9 cellular contexts compared by ENCODE assay signal in the genomic region with DNA sequence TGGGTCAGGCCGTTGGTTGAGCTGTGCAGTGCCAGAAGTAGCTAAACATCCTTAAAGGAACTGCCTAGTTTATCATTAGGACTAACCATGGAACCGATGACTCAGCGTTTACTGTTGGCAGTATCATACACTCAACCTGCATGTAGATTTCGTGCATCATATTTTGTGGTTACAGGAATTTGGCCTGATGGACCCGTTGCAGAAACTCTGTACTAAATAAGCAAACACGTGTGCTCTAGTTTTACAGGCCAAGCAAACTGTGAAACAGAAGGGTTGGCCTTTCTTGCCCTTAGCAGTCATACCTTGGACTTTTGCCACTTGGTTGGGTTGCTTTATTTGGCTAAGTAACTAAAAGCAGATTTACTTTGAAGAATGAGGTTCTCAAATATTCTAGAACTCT. TPM values are rescaled to one million over a fixed set of nuclear protein-coding genes. Genes with fewer than 3 reads are reported as not detected.
DNase-seq lines count a peak whose midpoint lies in the region; ATAC-seq, FAIRE-seq and TF ChIP-seq lines count a peak whose summit lies in the region.
"Had no signal": no experiment of that assay in that cellular context is flagged by ENCODE, and none has a peak within 500 bp of the region (broad histone marks: within the 10 kb centered on the region; RNA-seq: fewer than 3 reads in every experiment).

No MANE protein-coding gene starts in this region.

- no peaks in the 10 kb centered on the region for H3K27me3 ChIP-seq in thoracic aorta (replicated peaks; ENCODE audit: insufficient read depth)

- peak overlapping the region; percentile 19 to 89 for H3K27ac ChIP-seq in kidney (ENCODE audit: low read depth in 2 of 2, low read length in 2 of 2)
- H3K27ac ChIP-seq in thoracic aorta, result peak overlapping the region in 1 of 2 donors; percentile 40

- in situ Hi-C loops in astrocyte of the spinal cord (cut with HindIII; ENCODE audit: low sequenced_read_pairs), result no loop called here

- intact Hi-C loops in kidney (cut with DNase I), result no loop called here

- ATAC-seq in thoracic aorta (ENCODE audit: insufficient number of reproducible peaks, low FRiP score, low read depth) (peak; percentile 84), GM21717 (IDR thresholded peaks at IDR 0.05; ENCODE audit: unreplicated experiment) (no peak), GM21390 (IDR thresholded peaks at IDR 0.05; ENCODE audit: unreplicated experiment) (no peak)

- no peak for TF ChIP-seq CTCF in astrocyte of the spinal cord (IDR thresholded peaks at IDR 0.05; ENCODE audit: low read depth, low read length)
- TF ChIP-seq CTCF in kidney (IDR thresholded peaks at IDR 0.05; ENCODE audit: borderline replicate concordance, extremely low read depth, insufficient read depth), result no peak
- TF ChIP-seq CTCF in thoracic aorta (IDR thresholded peaks at IDR 0.05), result no peak

- H3K4me1 ChIP-seq in kidney (ENCODE audit: control insufficient read depth in 1 of 2, insufficient read depth in 1 of 2, low read depth in 1 of 2, low read length in 2 of 2), result peaks cover 5 to 10% of the 10 kb centered on the region in 2 donors
- H3K4me1 ChIP-seq in thoracic aorta (ENCODE audit: control insufficient read depth in 1 of 2, low read depth in 2 of 2), result peaks cover 7 to 12% of the 10 kb centered on the region in 2 donors

- DNase-seq in HTR-8/SVneo (ENCODE audit: insufficient read length, low spot score) (peak; percentile 53), astrocyte of the spinal cord (ENCODE audit: low read depth, low spot score) (peak; percentile 99), kidney (no peak), thoracic aorta (ENCODE audit: low spot score) (peak; percentile 46), COR-L47 (lab: John Stamatoyannopoulos, UW) (no peak)
- DNase-seq in activated CD4-positive, alpha-beta T cell treated with anti-CD3 and anti-CD28 coated beads for 1 hour, result no peak
- DNase-seq: activated B cell treated with CpG ODN at 0.5 μM for 24 hours had no signal

- H3K9me3 ChIP-seq in kidney (ENCODE audit: control insufficient read depth in 1 of 2, low read length in 2 of 2), result no peaks in the 10 kb centered on the region
- no peaks in the 10 kb centered on the region for H3K9me3 ChIP-seq in thoracic aorta

- H3K36me3 ChIP-seq in kidney (ENCODE audit: control insufficient read depth in 1 of 2, insufficient read depth in 2 of 2, low read length in 2 of 2), result peaks cover 9 to 22% of the 10 kb centered on the region in 2 donors
- H3K36me3 ChIP-seq in thoracic aorta, result no peaks in the 10 kb centered on the region

- FAIRE-seq in HTR-8/SVneo (lab: Jason Lieb, UNC) (peak; percentile 60), kidney (lab: Jason Lieb, UNC) (peak; percentile 27)

- no peak overlapping the region for H3K9ac ChIP-seq in kidney (ENCODE audit: low read length in 2 of 2)

- H3K4me3 ChIP-seq in astrocyte of the spinal cord (ENCODE audit: low read depth, low read length) (no peak overlapping the region), kidney (ENCODE audit: low read length in 2 of 2) (no peak overlapping the region), thoracic aorta (no peak overlapping the region)

RNA-seq across cellular contexts. Expression of a gene that starts 35.6 kb away (rescaled TPM):
- total RNA-seq in kidney, result 79.7 TPM
- 83.4 TPM for polyA plus RNA-seq in kidney (ENCODE audit: insufficient read depth, low read depth, low replicate concordance)
- 10 to 100 TPM; 24.4 to 36.7 TPM for total RNA-seq in thoracic aorta

Comparison
In these comparisons a context has a peak if more than half of its experiments do, and no peak if none do; other contexts are left out.
1. DNase-seq: peak in HTR-8/SVneo (single experiment), astrocyte of the spinal cord (single experiment) and thoracic aorta (single experiment); none in kidney (single experiment), activated CD4-positive, alpha-beta T cell treated with anti-CD3 and anti-CD28 coated beads for 1 hour (single experiment) and COR-L47 (single experiment).